Comparison of ENCODE assay signal across 18 cellular contexts in the genomic region with DNA sequence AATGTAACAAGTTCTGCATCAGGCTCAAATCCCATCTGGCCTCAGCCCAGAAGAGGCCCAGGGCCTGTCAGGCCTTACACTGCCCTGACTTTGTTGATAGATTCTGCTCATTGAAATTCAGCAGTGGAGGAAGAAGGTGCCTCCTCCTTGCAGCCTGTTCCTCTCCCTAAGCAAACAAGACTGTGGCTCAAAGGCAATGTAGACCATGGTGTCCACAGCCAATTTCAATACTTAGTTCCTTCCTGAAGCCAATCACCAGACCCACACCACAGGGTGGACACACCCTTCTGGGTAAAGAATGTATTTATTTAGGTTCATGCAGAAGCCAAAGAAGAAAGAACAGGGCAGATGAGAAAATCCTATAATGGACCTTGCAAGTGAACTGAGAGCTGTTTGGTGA. TPM values are rescaled to one million over a fixed set of nuclear protein-coding genes. Genes with fewer than 3 reads are reported as not detected.
A peak's percentile ranks its signal among the peaks of the same experiment; 100 is the strongest.
DNase-seq lines count a peak whose midpoint lies in the region; ATAC-seq and TF ChIP-seq lines count a peak whose summit lies in the region.
"Had no signal": no experiment of that assay in that cellular context is flagged by ENCODE, and none has a peak within 500 bp of the region (broad histone marks: within the 10 kb centered on the region; RNA-seq: fewer than 3 reads in every experiment).

No MANE protein-coding gene starts in this region.

- H3K36me3 ChIP-seq in GM23338 (ENCODE audit: insufficient read depth): no peaks in the 10 kb centered on the region
- no peaks in the 10 kb centered on the region for H3K36me3 ChIP-seq in PC-9 (ENCODE audit: low read depth)
- H3K36me3 ChIP-seq in right lobe of liver: no peaks in the 10 kb centered on the region
- H3K36me3 ChIP-seq: HAP-1, SJSA1 had no signal

- H3K27ac ChIP-seq in GM23338 (ENCODE audit: low read depth): no peak overlapping the region
- no peak overlapping the region for H3K27ac ChIP-seq in PC-9
- H3K27ac ChIP-seq in right lobe of liver: no peak overlapping the region
- H3K27ac ChIP-seq: RWPE1, SJSA1 had no signal

- H3K4me1 ChIP-seq in GM23338 (ENCODE audit: insufficient read depth): no peaks in the 10 kb centered on the region
- 0 out of 2 replicates have a peak, but pooled peaks cover 9% of the 10 kb centered on the region for H3K4me1 ChIP-seq in PC-9 (replicated peaks; ENCODE audit: insufficient read depth)
- H3K4me1 ChIP-seq in right lobe of liver: no peaks in the 10 kb centered on the region
- H3K4me1 ChIP-seq: Caco-2, HAP-1, SJSA1 had no signal

- H3K36me3 Mint-ChIP-seq in GM23338 (ENCODE audit: low read depth): no peaks in the 10 kb centered on the region

- H3K9me3 Mint-ChIP-seq in GM23338: no peaks in the 10 kb centered on the region
- H3K9me3 Mint-ChIP-seq: CD4-positive, alpha-beta T cell had no signal

- H3K4me3 Mint-ChIP-seq in GM23338: no peak overlapping the region
- H3K4me3 Mint-ChIP-seq: CD4-positive, alpha-beta T cell had no signal

- no peak for TF ChIP-seq POLR2A in right lobe of liver (IDR thresholded peaks at IDR 0.05)

- no peaks in the 10 kb centered on the region for H3K9me3 ChIP-seq in PC-9 (ENCODE audit: insufficient read depth, low read depth)
- no peaks in the 10 kb centered on the region for H3K9me3 ChIP-seq in right lobe of liver
- H3K9me3 ChIP-seq: Caco-2, HAP-1, SJSA1 had no signal

- no peak overlapping the region for H3K4me2 ChIP-seq in GM23338
- H3K4me2 ChIP-seq in PC-9: 0 out of 2 replicates have a peak overlapping the region, but pooled peaks have one; percentile 10

- H3K9me2 ChIP-seq in GM23338 (ENCODE audit: insufficient read depth) (no peaks in the 10 kb centered on the region), PC-9 (ENCODE audit: insufficient read depth) (no peaks in the 10 kb centered on the region)

- TF ChIP-seq CTCF in GM23338 (conservative IDR thresholded peaks at IDR 0.05; ENCODE audit: low read depth in 2 of 2): no peak
- TF ChIP-seq CTCF in PC-9 (conservative IDR thresholded peaks at IDR 0.05): no peak
- no peak for TF ChIP-seq CTCF in right lobe of liver (IDR thresholded peaks at IDR 0.05)

- BruUV-seq in PC-9 (replicated peaks; lab: Mats Ljungman, UMichigan): no TSS peak

- POLR2A ChIA-PET in PC-9 (lab: Charles Lee; ENCODE audit: unreplicated experiment): no interaction called here

- H3K27me3 ChIP-seq in GM23338 (ENCODE audit: insufficient read depth) (no peaks in the 10 kb centered on the region), PC-9 (ENCODE audit: insufficient read depth, low read depth) (no peaks in the 10 kb centered on the region), right lobe of liver (no peaks in the 10 kb centered on the region)
- H3K27me3 ChIP-seq: SJSA1 had no signal

- intact Hi-C loops in PC-9 (cut with micrococcal nuclease; ENCODE audit: unreplicated experiment): no loop called here
- intact Hi-C loops in left colon (cut with DNase I, micrococcal nuclease): no loop called here
- intact Hi-C loops in right lobe of liver (cut with DNase I): no loop called here

- ATAC-seq in GM23338: no peak
- ATAC-seq in left colon: peak; percentile 100
- no peak for ATAC-seq in right lobe of liver

- H3K4me1 Mint-ChIP-seq in GM23338: peaks cover 2% of the 10 kb centered on the region; the same call in 1 of the 3 replicates

- H4K20me1 ChIP-seq in GM23338 (replicated peaks; ENCODE audit: insufficient read depth) (no peaks in the 10 kb centered on the region), PC-9 (ENCODE audit: insufficient read depth) (no peaks in the 10 kb centered on the region)

- H3K27ac Mint-ChIP-seq in GM23338: no peak overlapping the region
- H3K27ac Mint-ChIP-seq: CD4-positive, alpha-beta T cell had no signal

- peaks cover 3% of the 10 kb centered on the region for H3K27me3 Mint-ChIP-seq in GM23338 (ENCODE audit: insufficient read depth, low read depth, poor library complexity)
- H3K27me3 Mint-ChIP-seq: CD4-positive, alpha-beta T cell had no signal

- H3K4me3 ChIP-seq in GM23338: no peak overlapping the region
- H3K4me3 ChIP-seq in PC-9: no peak overlapping the region
- no peak overlapping the region for H3K4me3 ChIP-seq in right lobe of liver
- H3K4me3 ChIP-seq: HAP-1, SJSA1 had no signal

- CTCF ChIA-PET in PC-9 (lab: Charles Lee): no interaction called here

- H3K79me2 ChIP-seq in GM23338 (replicated peaks; ENCODE audit: insufficient read depth) (no peaks in the 10 kb centered on the region), PC-9 (ENCODE audit: low read depth) (no peaks in the 10 kb centered on the region)

- H2AFZ ChIP-seq in GM23338 (peak overlapping the region; percentile 47; the same call in 1 of the 2 replicates), PC-9 (no peak overlapping the region)

- H3F3A ChIP-seq in GM23338 (replicated peaks; ENCODE audit: low read depth): no peaks in the 10 kb centered on the region
- no peaks in the 10 kb centered on the region for H3F3A ChIP-seq in PC-9 (ENCODE audit: insufficient read depth, low read depth)

- DNase-seq in GM23338 (ENCODE audit: low spot score) (no peak), PC-9 (peak in 1 of 2 experiments; percentile 4), left colon (peak in 1 of 2 donors; percentile 3), retina (peak; percentile 7), SIG-M5 treated with dmso at 0.1 percent for 504 hours (lab: John Stamatoyannopoulos, UW; ENCODE audit: unreplicated experiment) (no peak), putamen (ENCODE audit: low spot score) (no peak), right lobe of liver (no peak)
- DNase-seq: Caco-2; CD4-positive, alpha-beta T cell; GDM1; NCI-H1105 treated with DMSO at 0.1 percent for 48 hours; NCI-H1694; NCI-H2081 treated with DMSO at 0.1 percent for 48 hours; NCI-H446 treated with DMSO at 0.1 percent for 48 hours; NCI-H82 had no signal

TF ChIP-seq in GM23338, 12 proteins besides CTCF, POLR2A, EP300 and RAD21 (continues in another document):
- TF ChIP-seq, protein P1, sequence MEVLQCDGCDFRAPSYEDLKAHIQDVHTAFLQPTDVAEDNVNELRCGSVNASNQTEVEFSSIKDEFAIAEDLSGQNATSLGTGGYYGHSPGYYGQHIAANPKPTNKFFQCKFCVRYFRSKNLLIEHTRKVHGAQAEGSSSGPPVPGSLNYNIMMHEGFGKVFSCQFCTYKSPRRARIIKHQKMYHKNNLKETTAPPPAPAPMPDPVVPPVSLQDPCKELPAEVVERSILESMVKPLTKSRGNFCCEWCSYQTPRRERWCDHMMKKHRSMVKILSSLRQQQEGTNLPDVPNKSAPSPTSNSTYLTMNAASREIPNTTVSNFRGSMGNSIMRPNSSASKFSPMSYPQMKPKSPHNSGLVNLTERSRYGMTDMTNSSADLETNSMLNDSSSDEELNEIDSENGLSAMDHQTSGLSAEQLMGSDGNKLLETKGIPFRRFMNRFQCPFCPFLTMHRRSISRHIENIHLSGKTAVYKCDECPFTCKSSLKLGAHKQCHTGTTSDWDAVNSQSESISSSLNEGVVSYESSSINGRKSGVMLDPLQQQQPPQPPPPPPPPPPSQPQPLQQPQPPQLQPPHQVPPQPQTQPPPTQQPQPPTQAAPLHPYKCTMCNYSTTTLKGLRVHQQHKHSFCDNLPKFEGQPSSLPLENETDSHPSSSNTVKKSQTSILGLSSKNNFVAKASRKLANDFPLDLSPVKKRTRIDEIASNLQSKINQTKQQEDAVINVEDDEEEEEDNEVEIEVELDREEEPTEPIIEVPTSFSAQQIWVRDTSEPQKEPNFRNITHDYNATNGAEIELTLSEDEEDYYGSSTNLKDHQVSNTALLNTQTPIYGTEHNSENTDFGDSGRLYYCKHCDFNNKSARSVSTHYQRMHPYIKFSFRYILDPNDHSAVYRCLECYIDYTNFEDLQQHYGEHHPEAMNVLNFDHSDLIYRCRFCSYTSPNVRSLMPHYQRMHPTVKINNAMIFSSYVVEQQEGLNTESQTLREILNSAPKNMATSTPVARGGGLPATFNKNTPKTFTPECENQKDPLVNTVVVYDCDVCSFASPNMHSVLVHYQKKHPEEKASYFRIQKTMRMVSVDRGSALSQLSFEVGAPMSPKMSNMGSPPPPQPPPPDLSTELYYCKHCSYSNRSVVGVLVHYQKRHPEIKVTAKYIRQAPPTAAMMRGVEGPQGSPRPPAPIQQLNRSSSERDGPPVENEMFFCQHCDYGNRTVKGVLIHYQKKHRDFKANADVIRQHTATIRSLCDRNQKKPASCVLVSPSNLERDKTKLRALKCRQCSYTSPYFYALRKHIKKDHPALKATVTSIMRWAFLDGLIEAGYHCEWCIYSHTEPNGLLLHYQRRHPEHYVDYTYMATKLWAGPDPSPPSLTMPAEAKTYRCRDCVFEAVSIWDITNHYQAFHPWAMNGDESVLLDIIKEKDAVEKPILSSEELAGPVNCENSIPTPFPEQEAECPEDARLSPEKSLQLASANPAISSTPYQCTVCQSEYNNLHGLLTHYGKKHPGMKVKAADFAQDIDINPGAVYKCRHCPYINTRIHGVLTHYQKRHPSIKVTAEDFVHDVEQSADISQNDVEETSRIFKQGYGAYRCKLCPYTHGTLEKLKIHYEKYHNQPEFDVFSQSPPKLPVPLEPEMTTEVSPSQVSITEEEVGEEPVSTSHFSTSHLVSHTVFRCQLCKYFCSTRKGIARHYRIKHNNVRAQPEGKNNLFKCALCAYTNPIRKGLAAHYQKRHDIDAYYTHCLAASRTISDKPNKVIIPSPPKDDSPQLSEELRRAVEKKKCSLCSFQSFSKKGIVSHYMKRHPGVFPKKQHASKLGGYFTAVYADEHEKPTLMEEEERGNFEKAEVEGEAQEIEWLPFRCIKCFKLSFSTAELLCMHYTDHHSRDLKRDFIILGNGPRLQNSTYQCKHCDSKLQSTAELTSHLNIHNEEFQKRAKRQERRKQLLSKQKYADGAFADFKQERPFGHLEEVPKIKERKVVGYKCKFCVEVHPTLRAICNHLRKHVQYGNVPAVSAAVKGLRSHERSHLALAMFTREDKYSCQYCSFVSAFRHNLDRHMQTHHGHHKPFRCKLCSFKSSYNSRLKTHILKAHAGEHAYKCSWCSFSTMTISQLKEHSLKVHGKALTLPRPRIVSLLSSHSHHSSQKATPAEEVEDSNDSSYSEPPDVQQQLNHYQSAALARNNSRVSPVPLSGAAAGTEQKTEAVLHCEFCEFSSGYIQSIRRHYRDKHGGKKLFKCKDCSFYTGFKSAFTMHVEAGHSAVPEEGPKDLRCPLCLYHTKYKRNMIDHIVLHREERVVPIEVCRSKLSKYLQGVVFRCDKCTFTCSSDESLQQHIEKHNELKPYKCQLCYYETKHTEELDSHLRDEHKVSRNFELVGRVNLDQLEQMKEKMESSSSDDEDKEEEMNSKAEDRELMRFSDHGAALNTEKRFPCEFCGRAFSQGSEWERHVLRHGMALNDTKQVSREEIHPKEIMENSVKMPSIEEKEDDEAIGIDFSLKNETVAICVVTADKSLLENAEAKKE (CRISPR knock-in tag; IDR thresholded peaks at IDR 0.05): no peak
- no peak for TF ChIP-seq NANOG (IDR thresholded peaks at IDR 0.05; ENCODE audit: borderline replicate concordance)

RNA-seq across cellular contexts. Expression of gene LACC1, which starts 59.4 kb away (rescaled TPM):
- total RNA-seq in GM23338 (2014; rRNA removed; shearing (Covaris generic)): 4.6 and 7.9 TPM in 2 replicates
- polyA plus RNA-seq in GM23338 (2016; fragmentation: Nextera tagmentation; extraction: Ambion mirVana): 3.0 and 4.4 TPM in 2 replicates
- total RNA-seq in PC-9 (2021): 2.4 and 3.0 TPM in 2 replicates
- 10 to 100 TPM; 10.8 to 11.9 TPM for total RNA-seq in left colon
- total RNA-seq in right lobe of liver: 1 to 10 TPM; 2.7 to 8.4 (median 4.5) TPM

RNA-seq across cellular contexts. Expression of gene CCDC122, which starts 59.6 kb away (rescaled TPM):
- 7.4 and 7.5 TPM in 2 replicates for total RNA-seq in GM23338 (2014; rRNA removed; shearing (Covaris generic))
- 28.0 and 30.6 TPM in 2 replicates for polyA plus RNA-seq in GM23338 (2016; fragmentation: Nextera tagmentation; extraction: Ambion mirVana)
- total RNA-seq in PC-9 (2021) (7.4 and 7.9 TPM in 2 replicates), left colon (1 to 10 TPM; 5.4 to 9.1 TPM), right lobe of liver (1 to 10 TPM; 1.7 to 4.9 (median 3.1) TPM)
